ENCODE assay signal across 8 cellular contexts in the genomic region with DNA sequence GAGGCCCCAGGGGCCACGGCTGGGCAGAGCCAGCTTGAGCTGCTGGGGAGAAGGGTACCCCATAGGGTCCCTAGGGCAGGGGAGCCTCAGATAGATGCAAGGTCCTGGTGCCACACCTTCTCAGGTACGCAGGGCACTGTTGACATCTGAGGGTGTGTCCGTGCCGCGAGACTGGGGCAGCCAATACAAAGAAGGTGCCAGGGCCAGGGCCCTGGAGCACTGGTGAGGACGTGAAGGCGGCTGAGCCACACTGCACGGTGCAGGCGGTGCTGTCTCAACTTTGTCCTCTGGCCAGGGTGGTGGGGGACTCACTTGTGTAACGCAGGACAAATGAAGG.
DNase-seq lines count a peak whose midpoint lies in the region; ATAC-seq and TF ChIP-seq lines count a peak whose summit lies in the region.

No MANE protein-coding gene starts in this region.

- no peak overlapping the region for H3K27ac Mint-ChIP-seq in stimulated activated naive CD8-positive, alpha-beta T cell treated with anti-CD3 and anti-CD28 coated beads, Interleukin-15, Interleukin-2, amounts not matched to agents 100 ng/mL and 50 ng/mL, for 24 hours

- no peak for DNase-seq in stimulated activated naive CD8-positive, alpha-beta T cell treated with anti-CD3 and anti-CD28 coated beads, Interleukin-15, Interleukin-2, amounts not matched to agents 100 U/mL and 50 U/mL, for 24 hours
- no peak for DNase-seq in coronary artery (ENCODE audit: low spot score)
- no peak for DNase-seq in OCI-M2 (lab: John Stamatoyannopoulos, UW; ENCODE audit: unreplicated experiment)
- no peak for DNase-seq in NCI-H1694 treated with DMSO at 0.1 percent for 48 hours (lab: John Stamatoyannopoulos, UW)

- peak overlapping the region; percentile 39 to 77 for H3K27ac ChIP-seq in coronary artery

- H3K4me1 Mint-ChIP-seq in stimulated activated naive CD8-positive, alpha-beta T cell treated with anti-CD3 and anti-CD28 coated beads, Interleukin-15, Interleukin-2, amounts not matched to agents 100 ng/mL and 50 ng/mL, for 24 hours (ENCODE audit: low read depth) = peaks cover 8% of the 10 kb centered on the region

- H3K36me3 Mint-ChIP-seq in stimulated activated naive CD8-positive, alpha-beta T cell treated with anti-CD3 and anti-CD28 coated beads, Interleukin-15, Interleukin-2, amounts not matched to agents 100 ng/mL and 50 ng/mL, for 24 hours (ENCODE audit: low read depth) = peaks cover 34% of the 10 kb centered on the region

- H3K4me3 Mint-ChIP-seq in stimulated activated naive CD8-positive, alpha-beta T cell treated with anti-CD3 and anti-CD28 coated beads, Interleukin-15, Interleukin-2, amounts not matched to agents 100 ng/mL and 50 ng/mL, for 24 hours = peak overlapping the region; percentile 38

- peaks cover 17% of the 10 kb centered on the region for H3K36me3 ChIP-seq in mucosa of stomach (ENCODE audit: control insufficient read depth, insufficient read depth, low read length)

- peaks cover 33% of the 10 kb centered on the region for H3K4me1 ChIP-seq in mucosa of stomach (ENCODE audit: control insufficient read depth, insufficient read depth, low read length)

- H3K9ac ChIP-seq in mucosa of stomach (ENCODE audit: low read length) = peak overlapping the region; percentile 46

- H3K9me3 ChIP-seq in mucosa of stomach (ENCODE audit: control insufficient read depth, low read length) = no peaks in the 10 kb centered on the region

- H3K9me3 Mint-ChIP-seq in stimulated activated naive CD8-positive, alpha-beta T cell treated with anti-CD3 and anti-CD28 coated beads, Interleukin-15, Interleukin-2, amounts not matched to agents 100 ng/mL and 50 ng/mL, for 24 hours = no peaks in the 10 kb centered on the region

- H3K27me3 Mint-ChIP-seq in stimulated activated naive CD8-positive, alpha-beta T cell treated with anti-CD3 and anti-CD28 coated beads, Interleukin-15, Interleukin-2, amounts not matched to agents 100 ng/mL and 50 ng/mL, for 24 hours = peaks cover 13% of the 10 kb centered on the region

- H3K4me3 ChIP-seq in coronary artery = peak overlapping the region; percentile 97
- peak overlapping the region; percentile 52 for H3K4me3 ChIP-seq in mucosa of stomach (ENCODE audit: low read length)

- TF ChIP-seq CTCF in coronary artery (IDR thresholded peaks at IDR 0.05) = no peak

- no peak for ATAC-seq in stimulated activated naive CD8-positive, alpha-beta T cell treated with anti-CD3 and anti-CD28 coated beads, Interleukin-15, Interleukin-2, amounts not matched to agents 100 U/mL and 50 U/mL, for 24 hours
- ATAC-seq in GM18873 (IDR thresholded peaks at IDR 0.05; ENCODE audit: low FRiP score, unreplicated experiment) = no peak
- ATAC-seq in HG03159 (IDR thresholded peaks at IDR 0.05; ENCODE audit: unreplicated experiment) = no peak

- peaks cover 15% of the 10 kb centered on the region for H3K27me3 ChIP-seq in mucosa of stomach (ENCODE audit: control insufficient read depth, insufficient read depth, low read length)
